ENCODE assay signal across 9 cellular contexts in the genomic region with DNA sequence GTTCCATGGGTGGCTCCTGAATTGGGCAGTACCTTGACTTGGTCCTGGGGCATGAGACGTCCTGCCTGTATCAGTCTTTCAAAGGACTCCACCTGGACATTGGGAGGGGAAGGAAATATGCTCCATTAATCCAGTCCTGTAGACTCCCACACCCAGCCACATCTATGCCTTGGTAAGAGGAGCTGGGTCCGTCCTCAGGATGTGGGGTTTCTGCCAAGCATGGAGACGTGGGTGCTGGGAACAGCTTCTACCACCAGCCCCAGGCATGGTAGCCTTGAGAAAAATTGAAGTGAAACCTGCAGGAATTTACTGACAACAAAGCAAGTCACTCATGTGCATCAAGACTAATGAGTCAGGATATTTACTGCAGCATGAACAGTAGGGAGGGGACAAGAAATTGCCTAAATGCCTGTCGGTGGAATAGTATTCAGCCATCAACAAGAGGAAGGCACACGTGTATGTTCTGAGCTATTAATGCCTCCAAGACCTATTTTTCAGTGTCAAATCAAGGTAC. TPM values are rescaled to one million over a fixed set of nuclear protein-coding genes. Genes with fewer than 3 reads are reported as not detected.
A peak's percentile ranks its signal among the peaks of the same experiment; 100 is the strongest.
DNase-seq lines count a peak whose midpoint lies in the region; ATAC-seq and TF ChIP-seq lines count a peak whose summit lies in the region.
"Had no signal": no experiment of that assay in that cellular context is flagged by ENCODE, and none has a peak within 500 bp of the region (broad histone marks: within the 10 kb centered on the region; RNA-seq: fewer than 3 reads in every experiment).

No MANE protein-coding gene starts in this region.

- TF ChIP-seq POLR2A in gastroesophageal sphincter (IDR thresholded peaks at IDR 0.05) (no peak), transverse colon (IDR thresholded peaks at IDR 0.05) (no peak)

- intact Hi-C loops in transverse colon (cut with DNase I; ENCODE audit: low total_unique reads) = no loop called here

- no peak overlapping the region for H3K4me3 ChIP-seq in RWPE2 (ENCODE audit: severe bottlenecking)
- H3K4me3 ChIP-seq in gastroesophageal sphincter = no peak overlapping the region
- no peak overlapping the region for H3K4me3 ChIP-seq in transverse colon
- H3K4me3 ChIP-seq: ovary had no signal

- H3K4me3 Mint-ChIP-seq in activated CD4-positive, alpha-beta T cell treated with anti-CD3 and anti-CD28 coated beads, Interleukin-2, amount 10 ng/mL, durations not matched to agents 7 days and 5 days = peak overlapping the region; percentile 19

- H3K27me3 Mint-ChIP-seq in activated CD4-positive, alpha-beta T cell treated with anti-CD3 and anti-CD28 coated beads, Interleukin-2, amount 10 ng/mL, durations not matched to agents 7 days and 5 days = no peaks in the 10 kb centered on the region

- ATAC-seq in RWPE2 (ENCODE audit: low read depth) (peak; percentile 28; the same call in 1 of the 3 replicates), gastroesophageal sphincter (peak; percentile 17), HG02938 (IDR thresholded peaks at IDR 0.05; ENCODE audit: unreplicated experiment) (no peak)

- H3K27ac ChIP-seq in RWPE2 (ENCODE audit: poor library complexity, severe bottlenecking) = peak overlapping the region; percentile 47
- no peak overlapping the region for H3K27ac ChIP-seq in gastroesophageal sphincter
- peak overlapping the region; percentile 27 to 77 (median 42) for H3K27ac ChIP-seq in transverse colon
- H3K27ac ChIP-seq: ovary had no signal

- TF ChIP-seq EP300 in gastroesophageal sphincter (IDR thresholded peaks at IDR 0.05) (no peak), transverse colon (IDR thresholded peaks at IDR 0.05; ENCODE audit: low read depth) (no peak)

- in situ Hi-C loops in transverse colon (cut with MboI; ENCODE audit: low pct_ligation_motif_present in 1 of 4, low pct_unique_long_range_greater_than_20kb in 1 of 4, low sequenced_read_pairs in 3 of 4) = no loop called here

- WGBS in gastroesophageal sphincter (ENCODE audit: low coverage in 1 of 2), 2 donors = 59 to 68% methylated on average over 3 of the region's 5 CpGs
- WGBS in transverse colon (ENCODE audit: low coverage in 1 of 2), 2 donors = 64 to 90% methylated on average over 2 to 5 of the region's 5 CpGs

- no peak for TF ChIP-seq CTCF in RWPE2 (IDR thresholded peaks at IDR 0.05; ENCODE audit: poor library complexity, severe bottlenecking)
- TF ChIP-seq CTCF in gastroesophageal sphincter (IDR thresholded peaks at IDR 0.05) = no peak
- TF ChIP-seq CTCF in transverse colon (IDR thresholded peaks at IDR 0.05) = no peak

- peaks cover 23% of the 10 kb centered on the region for H3K4me1 ChIP-seq in RWPE2 (ENCODE audit: insufficient read depth, poor library complexity, severe bottlenecking)
- peaks cover 0 to 7% (median 0%) of the 10 kb centered on the region in 3 donors for H3K4me1 ChIP-seq in gastroesophageal sphincter
- H3K4me1 ChIP-seq in transverse colon = peaks cover 4 to 45% (median 13%) of the 10 kb centered on the region in 4 donors

- peaks cover 95% of the 10 kb centered on the region for H3K36me3 Mint-ChIP-seq in activated CD4-positive, alpha-beta T cell treated with anti-CD3 and anti-CD28 coated beads, Interleukin-2, amount 10 ng/mL, durations not matched to agents 7 days and 5 days (ENCODE audit: low read depth)

- DNase-seq in activated CD4-positive, alpha-beta T cell treated with anti-CD3 and anti-CD28 coated beads, Interleukin-2, amount 10 ng/mL, durations not matched to agents 7 days and 5 days = no peak
- no peak for DNase-seq in activated CD4-positive, alpha-beta T cell treated with anti-CD3 and anti-CD28 coated beads for 1 hour
- no peak for DNase-seq in RWPE2 (ENCODE audit: low spot score)
- DNase-seq in transverse colon = no peak
- DNase-seq in NCI-H82 (lab: John Stamatoyannopoulos, UW) = no peak
- DNase-seq in NCI-H146 treated with DMSO at 0.1 percent for 48 hours (lab: John Stamatoyannopoulos, UW; ENCODE audit: unreplicated experiment) = no peak
- DNase-seq: ovary had no signal

- H3K9me3 ChIP-seq in RWPE2 (ENCODE audit: severe bottlenecking) = no peaks in the 10 kb centered on the region
- H3K9me3 ChIP-seq in gastroesophageal sphincter = no peaks in the 10 kb centered on the region
- H3K9me3 ChIP-seq in transverse colon = no peaks in the 10 kb centered on the region
- H3K9me3 ChIP-seq: ovary had no signal

- H3K27me3 ChIP-seq in RWPE2 (ENCODE audit: insufficient read depth, poor library complexity, severe bottlenecking) (no peaks in the 10 kb centered on the region), gastroesophageal sphincter (no peaks in the 10 kb centered on the region), transverse colon (no peaks in the 10 kb centered on the region)
- H3K27me3 ChIP-seq: ovary had no signal

- peaks cover 85% of the 10 kb centered on the region for H3K4me1 Mint-ChIP-seq in activated CD4-positive, alpha-beta T cell treated with anti-CD3 and anti-CD28 coated beads, Interleukin-2, amount 10 ng/mL, durations not matched to agents 7 days and 5 days

- CTCF ChIA-PET in activated CD4-positive, alpha-beta T cell treated with anti-CD3 and anti-CD28 coated beads, Interleukin-2, amount 10 ng/mL, durations not matched to agents 7 days and 5 days (lab: Charles Lee) = interaction anchor here (1.1 to 3.8 kb wide), 3 partner anchors 9 to 22 kb away, joined by 3 to 18 read pairs (median 7); partner anchors contain the start of gene AKNA

- H3K36me3 ChIP-seq in RWPE2 (ENCODE audit: low read depth) (peaks cover 16% of the 10 kb centered on the region), gastroesophageal sphincter (peaks cover 0 to 94% of the 10 kb centered on the region in 2 donors), transverse colon (peaks cover 0 to 45% (median 21%) of the 10 kb centered on the region in 4 donors)
- H3K36me3 ChIP-seq: ovary had no signal

- H3K27ac Mint-ChIP-seq in activated CD4-positive, alpha-beta T cell treated with anti-CD3 and anti-CD28 coated beads, Interleukin-2, amount 10 ng/mL, durations not matched to agents 7 days and 5 days = peak overlapping the region; percentile 84

- POLR2A ChIA-PET in activated CD4-positive, alpha-beta T cell treated with anti-CD3 and anti-CD28 coated beads, Interleukin-2, amount 10 ng/mL, durations not matched to agents 7 days and 5 days (lab: Charles Lee) = interaction anchor here (1.3 kb wide), 1 partner anchor 23 kb away, joined by 5 read pairs; the partner anchor contains the start of gene AKNA

- H3K9me3 Mint-ChIP-seq in activated CD4-positive, alpha-beta T cell treated with anti-CD3 and anti-CD28 coated beads, Interleukin-2, amount 10 ng/mL, durations not matched to agents 7 days and 5 days = no peaks in the 10 kb centered on the region

RNA-seq across cellular contexts. Expression of gene AKNA, which starts 23.2 kb away (rescaled TPM):
- 100 to 1,000 TPM; 300 to 364 TPM for total RNA-seq in activated CD4-positive, alpha-beta T cell treated with anti-CD3 and anti-CD28 coated beads, Interleukin-2, amount 10 ng/mL, durations not matched to agents 7 days and 5 days
- 10 to 100 TPM in 3 of 4 donors, 1 to 10 TPM in 1; 8.8 to 24.3 (median 19.0) TPM for total RNA-seq in gastroesophageal sphincter
- 10 to 100 TPM; 34.8 to 63.2 (median 48.6) TPM for total RNA-seq in transverse colon

RNA-seq across cellular contexts. Expression of gene ORM2, which starts 34.9 kb away (rescaled TPM):
- total RNA-seq in activated CD4-positive, alpha-beta T cell treated with anti-CD3 and anti-CD28 coated beads, Interleukin-2, amount 10 ng/mL, durations not matched to agents 7 days and 5 days = not detected
- total RNA-seq in gastroesophageal sphincter (not detected), transverse colon (not detected)

RNA-seq across cellular contexts. Expression of gene ORM1, which starts 41.7 kb away (rescaled TPM):
- total RNA-seq in activated CD4-positive, alpha-beta T cell treated with anti-CD3 and anti-CD28 coated beads, Interleukin-2, amount 10 ng/mL, durations not matched to agents 7 days and 5 days = not detected
- total RNA-seq in gastroesophageal sphincter (1 to 10 TPM in 1 of 4 donors, not detected in 3; 1.6 TPM), transverse colon (not detected)

Comparison
In these comparisons a context has a peak if more than half of its experiments do, and no peak if none do; other contexts are left out.
1. H3K27ac ChIP-seq: peak in RWPE2 (single experiment) and transverse colon (4 of 4); none in gastroesophageal sphincter (0 of 4).
2. RNA of gene AKNA, which starts 23.2 kb away (total RNA-seq): 300 to 364 TPM in activated CD4-positive, alpha-beta T cell treated with anti-CD3 and anti-CD28 coated beads, Interleukin-2, amount 10 ng/mL, durations not matched to agents 7 days and 5 days; 34.8 to 63.2 TPM in transverse colon and 8.8 to 24.3 TPM in gastroesophageal sphincter; every median in the first group is over 4 times any median in the second.